9 cellular contexts compared by ENCODE assay signal in the genomic region with DNA sequence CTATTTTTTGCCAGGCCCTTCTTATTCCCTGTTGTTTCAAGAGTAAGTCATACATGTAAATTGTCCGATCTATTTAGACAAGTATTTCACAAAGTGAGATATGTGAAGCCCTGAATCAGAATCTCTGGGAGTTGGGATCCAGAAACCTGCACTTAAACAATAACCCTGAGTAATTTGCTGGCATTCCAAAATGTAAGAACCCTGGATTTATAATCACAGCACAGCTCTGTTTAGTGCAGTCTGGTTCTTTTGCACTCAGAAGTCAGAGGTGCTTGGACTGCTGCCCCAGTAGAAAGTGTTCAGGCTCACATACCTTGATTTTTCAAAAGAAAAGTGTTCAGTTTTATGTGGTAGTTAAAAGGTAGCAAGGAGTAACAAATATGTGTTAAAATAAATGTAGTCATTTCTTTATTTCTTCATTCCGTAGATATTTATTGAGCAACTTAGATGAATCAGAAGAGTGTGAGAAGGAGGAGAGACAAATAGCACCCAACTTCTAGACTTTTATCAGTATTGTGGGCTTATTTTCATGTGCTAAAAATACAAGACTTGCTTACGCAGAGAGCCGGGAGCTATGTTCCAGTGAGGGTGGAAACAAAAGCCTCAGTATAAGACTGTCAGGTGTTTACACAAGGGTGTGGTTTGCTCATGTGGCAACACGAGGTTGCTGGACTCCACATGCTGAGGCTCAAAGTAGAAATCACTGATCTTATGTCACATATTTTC.
A peak's percentile ranks its signal among the peaks of the same experiment; 100 is the strongest.
DNase-seq lines count a peak whose midpoint lies in the region; ATAC-seq and TF ChIP-seq lines count a peak whose summit lies in the region.
"Had no signal": no experiment of that assay in that cellular context is flagged by ENCODE, and none has a peak within 500 bp of the region (broad histone marks: within the 10 kb centered on the region; RNA-seq: fewer than 3 reads in every experiment).

No MANE protein-coding gene starts in this region.

- in situ Hi-C loops in GM13976 (cut with MboI; ENCODE audit: low sequenced_read_pairs, unreplicated experiment): no loop called here

- H3K4me1 ChIP-seq in esophagus squamous epithelium: peaks cover 0 to 25% (median 6%) of the 10 kb centered on the region in 3 donors
- H3K4me1 ChIP-seq in adrenal gland (replicated peaks in 1 of 2): peaks cover 0 to 3% of the 10 kb centered on the region in 2 donors

- WGBS in esophagus squamous epithelium, 2 donors: 25 to 35% methylated on average over 5 of the region's 5 CpGs
- WGBS in adrenal gland, 4 donors: 74 to 83% (median 79%) methylated on average over 5 of the region's 5 CpGs

- H3K27ac ChIP-seq in esophagus squamous epithelium (peak overlapping the region; percentile 37 to 80 (median 76)), adrenal gland (no peak overlapping the region)

- H3K4me3 ChIP-seq in esophagus squamous epithelium (peak overlapping the region in 1 of 4 donors; percentile 2), adrenal gland (no peak overlapping the region)

- H3K9me3 ChIP-seq in esophagus squamous epithelium (no peaks in the 10 kb centered on the region), adrenal gland (replicated peaks in 1 of 3) (no peaks in the 10 kb centered on the region)

- ATAC-seq in omental fat pad (ENCODE audit: low FRiP score): peak; percentile 88
- ATAC-seq in HG03442 (IDR thresholded peaks at IDR 0.05; ENCODE audit: unreplicated experiment): no peak
- no peak for ATAC-seq in HG03039 (IDR thresholded peaks at IDR 0.05; ENCODE audit: unreplicated experiment)
- no peak for ATAC-seq in GM18505 (IDR thresholded peaks at IDR 0.05; ENCODE audit: unreplicated experiment)

- H3K36me3 ChIP-seq in esophagus squamous epithelium (peaks cover 0 to 20% (median 0%) of the 10 kb centered on the region in 3 donors), adrenal gland (replicated peaks in 1 of 2) (no peaks in the 10 kb centered on the region)

- intact Hi-C loops in esophagus squamous epithelium (cut with DNase I): no loop called here
- intact Hi-C loops in adrenal gland (cut with DNase I): no loop called here

- TF ChIP-seq POLR2A in esophagus squamous epithelium (IDR thresholded peaks at IDR 0.05): no peak
- TF ChIP-seq POLR2A in adrenal gland (IDR thresholded peaks at IDR 0.05): no peak
- TF ChIP-seq POLR2A in GM18505 (IDR thresholded peaks at IDR 0.05; ENCODE audit: borderline replicate concordance, extremely low read depth, insufficient read depth, insufficient read length): no peak

- no peak for TF ChIP-seq CTCF in GM13976 (IDR thresholded peaks at IDR 0.05; ENCODE audit: borderline replicate concordance, control extremely low read depth, extremely low read depth, insufficient read depth, missing control alignments)
- no peak for TF ChIP-seq CTCF in esophagus squamous epithelium (IDR thresholded peaks at IDR 0.05)
- TF ChIP-seq CTCF in omental fat pad (IDR thresholded peaks at IDR 0.05): no peak
- TF ChIP-seq CTCF in adrenal gland (IDR thresholded peaks at IDR 0.05): no peak

- peak; percentile 32 for DNase-seq in GM13976 (ENCODE audit: low spot score)
- peak; percentile 36 for DNase-seq in NCI-H526 treated with DMSO at 0.1 percent for 48 hours (lab: John Stamatoyannopoulos, UW)
- DNase-seq in esophagus squamous epithelium (lab: John Stamatoyannopoulos, UW): no peak
- no peak for DNase-seq in omental fat pad (ENCODE audit: low spot score)
- DNase-seq in adrenal gland: no peak
- DNase-seq: KG1 had no signal

- no peaks in the 10 kb centered on the region for H3K27me3 ChIP-seq in esophagus squamous epithelium
- H3K27me3 ChIP-seq in adrenal gland: no peaks in the 10 kb centered on the region

Comparison
In these comparisons a context has a peak if more than half of its experiments do, and no peak if none do; other contexts are left out.
1. DNase-seq: peak in GM13976 (single experiment) and NCI-H526 treated with DMSO at 0.1 percent for 48 hours (single experiment); none in esophagus squamous epithelium (single experiment), omental fat pad (single experiment) and adrenal gland (0 of 7).
2. H3K27ac ChIP-seq: peak in esophagus squamous epithelium (4 of 4); none in adrenal gland (0 of 5).